Comparison of ENCODE assay signal across 8 cellular contexts in the genomic region with DNA sequence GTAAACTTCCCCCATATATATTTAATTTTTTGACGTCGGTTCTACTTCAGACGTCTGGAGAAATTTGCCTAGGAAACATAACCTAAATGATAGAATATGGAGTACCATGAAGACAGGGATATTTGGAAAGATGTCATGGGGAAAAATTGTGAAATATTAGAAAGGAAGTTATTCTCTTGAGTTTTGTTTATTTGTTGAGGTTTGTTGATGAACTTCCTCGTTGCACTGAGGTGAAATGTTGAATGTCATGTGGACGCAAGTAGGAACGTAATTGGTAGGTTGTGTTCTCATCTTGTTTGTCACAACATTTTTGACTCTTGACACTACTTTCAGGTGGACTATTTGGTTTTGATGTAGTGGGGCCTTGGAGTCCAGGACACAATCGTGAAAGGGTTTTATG. TPM values are rescaled to one million over a fixed set of nuclear protein-coding genes. Genes with fewer than 3 reads are reported as not detected.
A peak's percentile ranks its signal among the peaks of the same experiment; 100 is the strongest.
DNase-seq lines count a peak whose midpoint lies in the region; TF ChIP-seq lines count a peak whose summit lies in the region.

No MANE protein-coding gene starts in this region.

- DNase-seq in GM06990 (ENCODE audit: extremely low read depth, insufficient read length), result no peak
- DNase-seq in OCI-M1 (lab: John Stamatoyannopoulos, UW), result peak; percentile 65
- DNase-seq in erythroblast (lab: John Stamatoyannopoulos, UW), result peak; percentile 63 to 71
- DNase-seq in ovary, result no peak
- no peak for DNase-seq in NCI-H526 treated with DMSO at 0.1 percent for 48 hours (lab: John Stamatoyannopoulos, UW)
- DNase-seq in activated CD4-positive, CD25-positive, alpha-beta regulatory T cell treated with anti-CD3 and anti-CD28 coated beads, Interleukin-2, amount 50 U/mL, for 72 hours, result no peak
- DNase-seq in foreskin melanocyte, result no peak
- DNase-seq in activated CD8-positive, alpha-beta memory T cell treated with anti-CD3 and anti-CD28 coated beads, Interleukin-2, amount 50 U/mL, for 4 hours, result no peak

- H3K4me3 ChIP-seq in GM06990 (replicated peaks; ENCODE audit: low read depth, low read length) (peak overlapping the region; percentile 82; the same call in 1 of the 2 replicates), ovary (peak overlapping the region; percentile 79)

- no peak for TF ChIP-seq EP300 in ovary (IDR thresholded peaks at IDR 0.05)

- no peak for TF ChIP-seq CTCF in GM06990 (IDR thresholded peaks at IDR 0.05; ENCODE audit: insufficient read depth, low read length, poor library complexity, severe bottlenecking)
- TF ChIP-seq CTCF in ovary (IDR thresholded peaks at IDR 0.05), result no peak

- no peak overlapping the region for H3K27ac ChIP-seq in ovary

- H3K9me3 ChIP-seq in ovary, result no peaks in the 10 kb centered on the region

- TF ChIP-seq POLR2A in erythroblast (IDR thresholded peaks at IDR 0.05; ENCODE audit: low read length) (no peak), ovary (IDR thresholded peaks at IDR 0.05) (no peak)

- WGBS in ovary, 3 donors, result 70 to 79% (median 77%) methylated on average over 7 of the region's 7 CpGs

- H3K27me3 ChIP-seq in GM06990 (replicated peaks; ENCODE audit: control insufficient read depth, insufficient read depth, low read length) (no peaks in the 10 kb centered on the region), ovary (no peaks in the 10 kb centered on the region)

- H3K4me1 ChIP-seq in ovary (ENCODE audit: insufficient read depth), result peaks cover 6% of the 10 kb centered on the region

- H3K36me3 ChIP-seq in GM06990 (ENCODE audit: control insufficient read depth, insufficient read depth, low read length), result no peaks in the 10 kb centered on the region
- H3K36me3 ChIP-seq in ovary, result no peaks in the 10 kb centered on the region

- intact Hi-C loops in ovary (cut with DNase I), result loop anchor here in 1 of 4 donors (10.0 kb wide), 1 partner anchor 67 kb away; a partner anchor contains a TSS

RNA-seq across cellular contexts. Expression of a gene that starts 1.3 kb away (rescaled TPM):
- total RNA-seq in ovary, result 10 to 100 TPM in 6 of 7 donors, 1 to 10 TPM in 1; 8.9 to 14.1 (median 11.3) TPM
- polyA plus RNA-seq in ovary, result 10 to 100 TPM in 1 of 2 donors, 1 to 10 TPM in 1; 4.4 to 36.2 TPM

Comparison
In these comparisons a context has a peak if more than half of its experiments do, and no peak if none do; other contexts are left out.
1. DNase-seq: peak in OCI-M1 (single experiment) and erythroblast (2 of 2); none in GM06990 (single experiment), ovary (0 of 5), NCI-H526 treated with DMSO at 0.1 percent for 48 hours (single experiment), activated CD4-positive, CD25-positive, alpha-beta regulatory T cell treated with anti-CD3 and anti-CD28 coated beads, Interleukin-2, amount 50 U/mL, for 72 hours (single experiment), foreskin melanocyte (single experiment) and activated CD8-positive, alpha-beta memory T cell treated with anti-CD3 and anti-CD28 coated beads, Interleukin-2, amount 50 U/mL, for 4 hours (single experiment).